ENCODE assay signal across 8 cellular contexts in genomic region chr10:110568055-110568735, GRCh38. TPM values are rescaled to one million over a fixed set of nuclear protein-coding genes. Genes with fewer than 3 reads are reported as not detected.
A peak's percentile ranks its signal among the peaks of the same experiment; 100 is the strongest.
DNase-seq lines count a peak whose midpoint lies in the region; ATAC-seq and TF ChIP-seq lines count a peak whose summit lies in the region.

No MANE protein-coding gene starts in this region.

- no peaks in the 10 kb centered on the region for H3K9me3 Mint-ChIP-seq in dendritic cell treated with granulocyte-macrophage colony-stimulating factor and Interleukin-4, amounts not matched to agents 40 ng/mL and 50 ng/mL, for 4 days

- no peaks in the 10 kb centered on the region for H3K9me3 ChIP-seq in lung (ENCODE audit: control insufficient read depth in 2 of 2, insufficient read depth in 1 of 2, low read length in 1 of 2)

- H3K4me3 ChIP-seq in lung, result peak overlapping the region; percentile 70

- 0 to 1% methylated on average over 29 to 40 of the region's 40 CpGs for WGBS in lung, 2 donors

- H3K4me1 Mint-ChIP-seq in dendritic cell treated with granulocyte-macrophage colony-stimulating factor and Interleukin-4, amounts not matched to agents 40 ng/mL and 50 ng/mL, for 4 days (ENCODE audit: low read depth), result peaks cover 27% of the 10 kb centered on the region

- peak overlapping the region; percentile 76 to 89 for H3K27ac ChIP-seq in lung (ENCODE audit: low read depth in 1 of 2, low read length in 1 of 2)

- H3K36me3 ChIP-seq in lung (ENCODE audit: control insufficient read depth in 2 of 2, insufficient read depth in 2 of 2, low read length in 2 of 2), result no peaks in the 10 kb centered on the region

- intact Hi-C loops in dendritic cell treated with granulocyte-macrophage colony-stimulating factor and Interleukin-4, amounts not matched to agents 40 ng/mL and 50 ng/mL, for 4 days (cut with micrococcal nuclease), result no loop called here

- H3K36me3 Mint-ChIP-seq in dendritic cell treated with granulocyte-macrophage colony-stimulating factor and Interleukin-4, amounts not matched to agents 40 ng/mL and 50 ng/mL, for 4 days (ENCODE audit: low read depth), result peaks cover 23% of the 10 kb centered on the region

- peaks cover 0 to 26% of the 10 kb centered on the region in 2 donors for H3K4me1 ChIP-seq in lung (ENCODE audit: control insufficient read depth in 2 of 2, insufficient read depth in 2 of 2, low read length in 2 of 2)

- no peaks in the 10 kb centered on the region for H3K27me3 ChIP-seq in lung (ENCODE audit: control insufficient read depth, insufficient read depth)

- peak overlapping the region; percentile 97 for H3K27ac Mint-ChIP-seq in dendritic cell treated with granulocyte-macrophage colony-stimulating factor and Interleukin-4, amounts not matched to agents 40 ng/mL and 50 ng/mL, for 4 days

- H3K27me3 Mint-ChIP-seq in dendritic cell treated with granulocyte-macrophage colony-stimulating factor and Interleukin-4, amounts not matched to agents 40 ng/mL and 50 ng/mL, for 4 days, result peaks cover 3% of the 10 kb centered on the region

- H3K4me3 Mint-ChIP-seq in dendritic cell treated with granulocyte-macrophage colony-stimulating factor and Interleukin-4, amounts not matched to agents 40 ng/mL and 50 ng/mL, for 4 days, result peak overlapping the region; percentile 92

- peak; percentile 34 for ATAC-seq in GM21526 (IDR thresholded peaks at IDR 0.05; ENCODE audit: low FRiP score, unreplicated experiment)
- ATAC-seq in lung (ENCODE audit: insufficient read depth, low FRiP score), result peak; percentile 29

- TF ChIP-seq CTCF in lung (IDR thresholded peaks at IDR 0.05; ENCODE audit: control extremely low read depth, extremely low read depth), result no peak

- peak; percentile 44 for DNase-seq in EH (ENCODE audit: low read depth)
- peak; percentile 20 for DNase-seq in HuH-7 (ENCODE audit: low spot score)
- DNase-seq in activated CD4-positive, alpha-beta T cell treated with anti-CD3 and anti-CD28 coated beads for 1 hour, result peak; percentile 42
- DNase-seq in lung (ENCODE audit: low spot score), result peak; percentile 35
- peak; percentile 35 to 42 (median 40) for DNase-seq in stimulated activated CD4-positive, alpha-beta T cell treated with anti-CD3 and anti-CD28 coated beads, TNF-alpha, amount 100 ng/mL, for 48 hours (ENCODE audit: low read depth in 3 of 3)
- no peak for DNase-seq in SW 1271 (lab: John Stamatoyannopoulos, UW)

RNA-seq across cellular contexts. Expression of gene SMC3, which starts 0.7 kb away (rescaled TPM):
- 10 to 100 TPM; 22.9 to 41.3 TPM for total RNA-seq in lung
- polyA plus RNA-seq in lung, result 10 to 100 TPM; 11.9 to 17.5 TPM

Comparison
In these comparisons a context has a peak if more than half of its experiments do, and no peak if none do; other contexts are left out.
1. DNase-seq: peak in EH (single experiment), HuH-7 (single experiment), activated CD4-positive, alpha-beta T cell treated with anti-CD3 and anti-CD28 coated beads for 1 hour (single experiment), lung (single experiment) and stimulated activated CD4-positive, alpha-beta T cell treated with anti-CD3 and anti-CD28 coated beads, TNF-alpha, amount 100 ng/mL, for 48 hours (3 of 3); none in SW 1271 (0 of 2).